20 cellular contexts compared by ENCODE assay signal in the genomic region with DNA sequence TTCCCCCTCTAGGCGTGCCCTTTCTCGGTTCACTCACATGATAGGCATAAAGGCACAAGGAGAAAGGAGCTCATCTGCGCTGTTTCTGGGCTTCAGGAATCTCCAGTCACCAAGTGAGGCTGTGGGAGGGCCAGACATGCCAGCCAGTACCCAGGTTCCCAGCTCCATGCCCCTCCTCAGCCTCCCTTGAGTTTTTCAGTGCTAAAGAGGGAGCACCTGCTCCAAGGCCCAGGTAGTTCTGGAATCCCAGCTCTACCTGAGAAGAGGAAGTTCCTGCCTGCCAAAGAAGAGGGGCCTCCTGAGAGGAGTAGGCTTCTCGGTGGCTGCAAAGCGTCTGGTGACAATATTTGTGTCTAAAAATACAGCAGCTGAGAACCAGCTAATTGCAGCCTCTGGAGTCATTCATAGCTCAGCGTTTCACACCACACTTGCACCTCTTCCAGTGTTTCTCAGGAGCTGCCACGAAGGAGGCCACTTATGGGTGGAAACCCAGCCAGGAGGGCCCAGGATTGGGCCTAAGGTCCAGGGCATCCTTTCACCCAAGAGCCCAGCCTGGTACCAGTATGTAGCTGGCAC.
"Had no signal": no experiment of that assay in that cellular context is flagged by ENCODE, and none has a peak within 500 bp of the region (broad histone marks: within the 10 kb centered on the region; RNA-seq: fewer than 3 reads in every experiment).

No MANE protein-coding gene starts in this region.

- DNase-seq: activated CD4-positive, alpha-beta T cell treated with anti-CD3 and anti-CD28 coated beads for 4 hours; activated CD8-positive, alpha-beta memory T cell treated with anti-CD3 and anti-CD28 coated beads, Interleukin-2, amount 50 U/mL, for 4 hours; activated CD8-positive, alpha-beta T cell treated with anti-CD3 and anti-CD28 coated beads for 36 hours; activated naive CD4-positive, alpha-beta T cell treated with anti-CD3 and anti-CD28 coated beads, Interleukin-2, amount 50 U/mL, for 16 hours; activated naive CD8-positive, alpha-beta T cell treated with anti-CD3 and anti-CD28 coated beads, Interleukin-2, amount 10 ng/mL, durations not matched to agents 7 days and 5 days; activated T-cell treated with anti-CD3 and anti-CD28 coated beads, Interleukin-2, amount 50 U/mL, for 1 hour; MG63; NCI-H1105 treated with DMSO at 0.1 percent for 48 hours; NCI-H1436 treated with DMSO at 0.1 percent for 48 hours; NCI-H187 treated with DMSO at 0.1 percent for 48 hours; NCI-H2081 treated with DMSO at 0.1 percent for 48 hours; NCI-H446; NCI-H524; NCI-H748 treated with DMSO at 0.1 percent for 48 hours; RPMI8226; SHP77 had no signal

- H3K4me3 ChIP-seq: adrenal gland, MG63, SJSA1 had no signal

- ATAC-seq: activated CD4-positive, CD25-positive, alpha-beta regulatory T cell treated with anti-CD3 and anti-CD28 coated beads, Interleukin-2, amount 50 U/mL, for 24 hours; activated CD8-positive, alpha-beta T cell treated with anti-CD3 and anti-CD28 coated beads for 36 hours; Panc1 had no signal

- H3K4me1 ChIP-seq: adrenal gland, SJSA1 had no signal

- H3K36me3 ChIP-seq: adrenal gland, MG63, SJSA1 had no signal

- H3K27ac ChIP-seq: adrenal gland, SJSA1 had no signal

- H3K27me3 ChIP-seq: adrenal gland, SJSA1 had no signal

- H3K9me3 ChIP-seq: adrenal gland, MG63, SJSA1 had no signal
